ENCODE assay signal across 9 cellular contexts in genomic region chr1:152870831-152871730, GRCh38. TPM values are rescaled to one million over a fixed set of nuclear protein-coding genes. Genes with fewer than 3 reads are reported as not detected.
DNase-seq lines count a peak whose midpoint lies in the region; ATAC-seq and TF ChIP-seq lines count a peak whose summit lies in the region.
"Had no signal": no experiment of that assay in that cellular context is flagged by ENCODE, and none has a peak within 500 bp of the region (broad histone marks: within the 10 kb centered on the region; RNA-seq: fewer than 3 reads in every experiment).

No MANE protein-coding gene starts in this region.

- no peak overlapping the region for H2AK5ac ChIP-seq in H9 (ENCODE audit: insufficient read length, low read length)

- no peak overlapping the region for H2BK20ac ChIP-seq in H9 (ENCODE audit: low read depth, low read length, poor library complexity, severe bottlenecking)

- no peak overlapping the region for H3K14ac ChIP-seq in H9 (ENCODE audit: insufficient read depth, low read length)

- no peak for ATAC-seq in HG02981 (IDR thresholded peaks at IDR 0.05; ENCODE audit: unreplicated experiment)
- no peak for ATAC-seq in heart right ventricle

- H2BK5ac ChIP-seq in H9 (ENCODE audit: insufficient read length, low read length) = no peak overlapping the region

- H3K18ac ChIP-seq in H9 (ENCODE audit: insufficient read length, low read depth, low read length) = no peak overlapping the region

- H3K56ac ChIP-seq in H9 (ENCODE audit: insufficient read length, low read depth, low read length) = no peak overlapping the region

- H3K36me3 Mint-ChIP-seq in H9 (ENCODE audit: insufficient read depth in 1 of 3, low read depth in 3 of 3) = no peaks in the 10 kb centered on the region

- no peaks in the 10 kb centered on the region for H4K20me1 ChIP-seq in H9 (ENCODE audit: control insufficient read depth, insufficient read depth, insufficient read length)

- WGBS in H9 (ENCODE audit: extremely low coverage, insufficient read length, low lambda C conversion rate) = no CpG with 5 or more reads among the region's 17 CpGs
- WGBS in heart right ventricle, 2 donors = 41 to 43% methylated on average over 17 of the region's 17 CpGs

- intact Hi-C loops in heart right ventricle (cut with DNase I) = loop anchor here in 6 of 10 donors (5.0 to 10.0 kb wide), 2 partner anchors 351 to 354 kb away; no protein-coding TSS in a partner anchor

- no peaks in the 10 kb centered on the region for H3K4me1 Mint-ChIP-seq in H9

- no peaks in the 10 kb centered on the region for H3K79me1 ChIP-seq in H9 (ENCODE audit: insufficient read depth, low read depth, low read length, poor library complexity, severe bottlenecking)

- H3K79me2 ChIP-seq in H9 (ENCODE audit: insufficient read depth, low read length) = no peaks in the 10 kb centered on the region

- no peak overlapping the region for H4K5ac ChIP-seq in H9 (ENCODE audit: insufficient read length, low read depth, low read length)

- H2BK120ac ChIP-seq in H9 (ENCODE audit: low read depth, low read length, poor library complexity, severe bottlenecking) = no peak overlapping the region

- no peak overlapping the region for H3K9ac ChIP-seq in H9 (ENCODE audit: extremely low read depth, insufficient read length, low read length)

- H3K9me3 Mint-ChIP-seq in H9 = peaks cover 7 to 13% of the 10 kb centered on the region in 2 experiments
- H3K9me3 Mint-ChIP-seq: dendritic cell treated with granulocyte-macrophage colony-stimulating factor and Interleukin-4, amounts not matched to agents 40 ng/mL and 50 ng/mL, for 4 days had no signal

- no peaks in the 10 kb centered on the region; the same call in none of the 2 replicates for H3K27me3 Mint-ChIP-seq in H9 (ENCODE audit: low read depth)
- H3K27me3 Mint-ChIP-seq: dendritic cell treated with granulocyte-macrophage colony-stimulating factor and Interleukin-4, amounts not matched to agents 40 ng/mL and 50 ng/mL, for 4 days had no signal

- H3K9me3 ChIP-seq in H9 (ENCODE audit: control insufficient read depth, low read depth, low read length) (peaks cover 2% of the 10 kb centered on the region), SJCRH30 (replicated peaks) (no peaks in the 10 kb centered on the region), heart right ventricle (no peaks in the 10 kb centered on the region)

- no peak overlapping the region for H2BK15ac ChIP-seq in H9 (ENCODE audit: low read depth, low read length)

- no peak overlapping the region for H4K91ac ChIP-seq in H9 (ENCODE audit: insufficient read length, low read depth, low read length)

- no peak overlapping the region for H3K4ac ChIP-seq in H9 (ENCODE audit: low read depth, low read length)

- H3K23ac ChIP-seq in H9 (ENCODE audit: insufficient read length, low read depth, low read length) = no peak overlapping the region

- TF ChIP-seq CTCF in H9 (conservative IDR thresholded peaks at IDR 0.05) = peak; percentile 74
- peak in 2 of 9 donors; percentile 6 to 8 for TF ChIP-seq CTCF in heart right ventricle (IDR thresholded peaks at IDR 0.05)

- DNase-seq in CD1c-positive myeloid dendritic cell (ENCODE audit: extremely low spot score) (peak; percentile 28), H9 (peak; percentile 27), SJCRH30 (peak; percentile 4 to 45), iPS-NIHi11 (ENCODE audit: low spot score) (peak; percentile 19), heart right ventricle (no peak), mesenteric fat pad (ENCODE audit: low spot score) (no peak)
- DNase-seq in activated CD4-positive, CD25-positive, alpha-beta regulatory T cell treated with anti-CD3 and anti-CD28 coated beads, Interleukin-2, amount 50 U/mL, for 72 hours = no peak

- no peak overlapping the region; a peak in 1 of 5 replicates for H3K4me3 Mint-ChIP-seq in H9
- H3K4me3 Mint-ChIP-seq: dendritic cell treated with granulocyte-macrophage colony-stimulating factor and Interleukin-4, amounts not matched to agents 40 ng/mL and 50 ng/mL, for 4 days had no signal

- H3T11ph ChIP-seq in H9 (ENCODE audit: low read length) = no peak overlapping the region

- no peak overlapping the region for H4K8ac ChIP-seq in H9 (replicated peaks; ENCODE audit: insufficient read length, low read depth, low read length)

- no peak overlapping the region for H3K27ac Mint-ChIP-seq in H9
- H3K27ac Mint-ChIP-seq: dendritic cell treated with granulocyte-macrophage colony-stimulating factor and Interleukin-4, amounts not matched to agents 40 ng/mL and 50 ng/mL, for 4 days had no signal

- H3K27ac ChIP-seq in H9 (ENCODE audit: insufficient read length, low read depth, low read length) (no peak overlapping the region), SJCRH30 (no peak overlapping the region), heart right ventricle (no peak overlapping the region)

- H3K23me2 ChIP-seq in H9 (ENCODE audit: insufficient read length, low read depth, low read length, poor library complexity, severe bottlenecking) = no peaks in the 10 kb centered on the region

- no peak overlapping the region for H2BK12ac ChIP-seq in H9 (ENCODE audit: insufficient read length, low read depth, low read length)

- H3K27me3 ChIP-seq in H9 (ENCODE audit: insufficient read depth, low read length) (no peaks in the 10 kb centered on the region), SJCRH30 (no peaks in the 10 kb centered on the region), heart right ventricle (peaks cover 0 to 15% (median 3%) of the 10 kb centered on the region in 7 donors)

- H3K4me3 ChIP-seq in SJCRH30 = no peak overlapping the region
- H3K4me3 ChIP-seq in heart right ventricle = no peak overlapping the region

- H3K4me1 ChIP-seq in H9 (ENCODE audit: insufficient read depth, low read length) (no peaks in the 10 kb centered on the region), SJCRH30 (no peaks in the 10 kb centered on the region), heart right ventricle (no peaks in the 10 kb centered on the region)

- no peak overlapping the region for H2AFZ ChIP-seq in H9 (ENCODE audit: low read length)

- H3K4me2 ChIP-seq in H9 (ENCODE audit: insufficient read depth, insufficient read length, low read length) = no peak overlapping the region

- H3K36me3 ChIP-seq in SJCRH30 = no peaks in the 10 kb centered on the region
- H3K36me3 ChIP-seq in heart right ventricle = no peaks in the 10 kb centered on the region

RNA-seq across cellular contexts. Expression of gene SMCP, which starts 7.0 kb away (rescaled TPM):
- not detected in 2 replicates for total RNA-seq in H9 (2021)
- not detected in 2 replicates for total RNA-seq in SJCRH30 (2014; rRNA removed; shearing (Covaris generic))
- total RNA-seq in heart right ventricle = not detected
- not detected for polyA plus RNA-seq in heart right ventricle
- total RNA-seq in mesenteric fat pad = not detected

RNA-seq across cellular contexts. Expression of gene LCE7A, which starts 11.3 kb away (rescaled TPM):
- total RNA-seq in H9 (2021) (not detected in 2 replicates), heart right ventricle (not detected), mesenteric fat pad (not detected)
- not detected in 2 replicates for total RNA-seq in SJCRH30 (2014; rRNA removed; shearing (Covaris generic))
- polyA plus RNA-seq in heart right ventricle = not detected

RNA-seq across cellular contexts. Expression of gene LCE6A, which starts 28.4 kb away (rescaled TPM):
- total RNA-seq in H9 (2021) = not detected in 2 replicates
- not detected in 2 replicates for total RNA-seq in SJCRH30 (2014; rRNA removed; shearing (Covaris generic))
- total RNA-seq in heart right ventricle = not detected
- not detected for polyA plus RNA-seq in heart right ventricle
- total RNA-seq in mesenteric fat pad = not detected

RNA-seq across cellular contexts. Expression of gene IVL, which starts 37.3 kb away (rescaled TPM):
- not detected in 2 replicates for total RNA-seq in H9 (2021)
- total RNA-seq in SJCRH30 (2014; rRNA removed; shearing (Covaris generic)) = not detected in 2 replicates
- not detected for total RNA-seq in heart right ventricle
- under 1 TPM in 1 of 2 donors, not detected in 1; 0.06 TPM for polyA plus RNA-seq in heart right ventricle
- total RNA-seq in mesenteric fat pad = not detected

RNA-seq across cellular contexts. Expression of gene LCE1A, which starts 43.8 kb away (rescaled TPM):
- total RNA-seq in H9 (2021) = not detected in 2 replicates
- not detected in 2 replicates for total RNA-seq in SJCRH30 (2014; rRNA removed; shearing (Covaris generic))
- total RNA-seq in heart right ventricle = not detected
- not detected for polyA plus RNA-seq in heart right ventricle
- not detected for total RNA-seq in mesenteric fat pad

Comparison
In these comparisons a context has a peak if more than half of its experiments do, and no peak if none do; other contexts are left out.
1. DNase-seq: peak in CD1c-positive myeloid dendritic cell (single experiment), H9 (single experiment), SJCRH30 (2 of 2) and iPS-NIHi11 (single experiment); none in activated CD4-positive, CD25-positive, alpha-beta regulatory T cell treated with anti-CD3 and anti-CD28 coated beads, Interleukin-2, amount 50 U/mL, for 72 hours (single experiment), heart right ventricle (0 of 2) and mesenteric fat pad (single experiment).